Comparison of ENCODE assay signal across 25 cellular contexts in genomic region chr3:36695113-36695768, GRCh38.
DNase-seq lines count a peak whose midpoint lies in the region; ATAC-seq, FAIRE-seq and TF ChIP-seq lines count a peak whose summit lies in the region.
"Had no signal": no experiment of that assay in that cellular context is flagged by ENCODE, and none has a peak within 500 bp of the region (broad histone marks: within the 10 kb centered on the region; RNA-seq: fewer than 3 reads in every experiment).

No MANE protein-coding gene starts in this region.

- no peaks in the 10 kb centered on the region for H4K20me1 ChIP-seq in keratinocyte (ENCODE audit: control insufficient read depth, extremely low read depth, insufficient read depth, low read length)

- H2AFZ ChIP-seq in keratinocyte (ENCODE audit: control insufficient read depth, low read length): no peak overlapping the region
- H2AFZ ChIP-seq: GM23338 had no signal

- ATAC-seq in upper lobe of left lung (ENCODE audit: low FRiP score in 2 of 2) (peak; percentile 20 to 39), Right ventricle myocardium inferior (no peak), HG02973 (IDR thresholded peaks at IDR 0.05; ENCODE audit: unreplicated experiment) (no peak)
- ATAC-seq: GM12878, GM23338 had no signal

- TF ChIP-seq POLR2A in upper lobe of left lung (IDR thresholded peaks at IDR 0.05) (no peak), suprapubic skin (IDR thresholded peaks at IDR 0.05) (no peak)

- WGBS in upper lobe of left lung, 2 donors: 50 to 61% methylated on average over 3 of the region's 3 CpGs
- 61% methylated on average over 3 of the region's 3 CpGs for WGBS in suprapubic skin

- no peak for TF ChIP-seq EP300 in upper lobe of left lung (IDR thresholded peaks at IDR 0.05)
- no peak for TF ChIP-seq EP300 in suprapubic skin (IDR thresholded peaks at IDR 0.05)

- H3K9ac ChIP-seq in keratinocyte (ENCODE audit: control insufficient read depth, extremely low read depth, insufficient read depth, low read length): no peak overlapping the region

- no peaks in the 10 kb centered on the region for H3K9me1 ChIP-seq in keratinocyte (ENCODE audit: control insufficient read depth, extremely low read depth, insufficient read depth, low read length)

- H3K4me3 ChIP-seq in keratinocyte (ENCODE audit: control insufficient read depth in 2 of 3, extremely low read depth in 1 of 3, insufficient read depth in 2 of 3, low read depth in 1 of 3, low read length in 3 of 3): no peak overlapping the region
- no peak overlapping the region for H3K4me3 ChIP-seq in upper lobe of left lung
- no peak overlapping the region for H3K4me3 ChIP-seq in suprapubic skin
- H3K4me3 ChIP-seq: GM12878, GM23338, SJCRH30 had no signal

- DNase-seq in NCI-H226 (peak; percentile 6), epithelial cell of prostate (ENCODE audit: low read depth, low spot score) (no peak), keratinocyte (ENCODE audit: low read depth, low spot score) (no peak), upper lobe of left lung (peak in 1 of 2 donors; percentile 47), Right ventricle myocardium inferior (ENCODE audit: missing footprints) (no peak), suprapubic skin (ENCODE audit: low spot score in 2 of 2) (no peak)
- no peak for DNase-seq in activated CD8-positive, alpha-beta memory T cell treated with anti-CD3 and anti-CD28 coated beads for 24 hours
- DNase-seq: C1 segment of cervical spinal cord; CD4-positive, alpha-beta memory T cell; COR-L47; DMS79; GDM1; H9; NCI-H1105; NCI-H1436 treated with DMSO at 0.1 percent for 48 hours; NCI-H187 treated with DMSO at 0.1 percent for 48 hours; NCI-H2171 treated with DMSO at 0.1 percent for 48 hours; NCI-H446; NCI-H524 treated with DMSO at 0.1 percent for 48 hours; NCI-H774; SJCRH30 had no signal

- H3K79me2 ChIP-seq in keratinocyte (ENCODE audit: control insufficient read depth, insufficient read depth, low read length): no peaks in the 10 kb centered on the region

- H3K27me3 ChIP-seq in keratinocyte (ENCODE audit: control insufficient read depth, extremely low read depth, insufficient read depth, low read length) (no peaks in the 10 kb centered on the region), upper lobe of left lung (no peaks in the 10 kb centered on the region), suprapubic skin (no peaks in the 10 kb centered on the region)
- H3K27me3 ChIP-seq: SJCRH30 had no signal

- H3K4me2 ChIP-seq in keratinocyte (ENCODE audit: control insufficient read depth, extremely low read depth, insufficient read depth, low read depth, low read length): peak overlapping the region; percentile 30
- H3K4me2 ChIP-seq: GM23338 had no signal

- H3K36me3 ChIP-seq in keratinocyte (ENCODE audit: control insufficient read depth in 2 of 2, extremely low read depth in 1 of 2, insufficient read depth in 2 of 2, low read length in 2 of 2) (no peaks in the 10 kb centered on the region), upper lobe of left lung (no peaks in the 10 kb centered on the region), suprapubic skin (no peaks in the 10 kb centered on the region)
- H3K36me3 ChIP-seq: SJCRH30 had no signal

- H3K27ac ChIP-seq in epithelial cell of prostate: peak overlapping the region; percentile 87
- peak overlapping the region; percentile 34 for H3K27ac ChIP-seq in keratinocyte (ENCODE audit: control insufficient read depth, insufficient read depth, low read length)
- no peak overlapping the region for H3K27ac ChIP-seq in upper lobe of left lung
- H3K27ac ChIP-seq in suprapubic skin: no peak overlapping the region
- H3K27ac ChIP-seq: HL-60, SJCRH30 had no signal

- no peaks in the 10 kb centered on the region for H3K9me3 ChIP-seq in keratinocyte (ENCODE audit: control insufficient read depth, low read depth, low read length)
- H3K9me3 ChIP-seq in upper lobe of left lung: peaks cover 0 to 8% (median 0%) of the 10 kb centered on the region in 4 donors
- no peaks in the 10 kb centered on the region for H3K9me3 ChIP-seq in suprapubic skin
- H3K9me3 ChIP-seq: SJCRH30 had no signal

- dilution Hi-C loops in keratinocyte (cut with MboI; ENCODE audit: extremely low pct_ligation_motif_present, low sequenced_read_pairs): loop anchor here (25.0 kb wide), 2 partner anchors 108 to 733 kb away; no protein-coding TSS in a partner anchor

- TF ChIP-seq CTCF in keratinocyte (optimal IDR thresholded peaks at IDR 0.05 in 1 of 3, IDR thresholded peaks at IDR 0.05 in 1 of 3, conservative IDR thresholded peaks at IDR 0.05 in 1 of 3; ENCODE audit: extremely low read depth in 1 of 3, insufficient read depth in 2 of 3, low read length in 3 of 3): no peak
- no peak for TF ChIP-seq CTCF in upper lobe of left lung (IDR thresholded peaks at IDR 0.05)
- no peak for TF ChIP-seq CTCF in suprapubic skin (IDR thresholded peaks at IDR 0.05)

- no peak for FAIRE-seq in keratinocyte (lab: Jason Lieb, UNC)
- FAIRE-seq: GM12878 had no signal

- intact Hi-C loops in Right ventricle myocardium inferior (cut with DNase I): no loop called here

- H3K4me1 ChIP-seq in keratinocyte (ENCODE audit: control insufficient read depth, extremely low read depth, insufficient read depth, low read length) (peaks cover 15% of the 10 kb centered on the region), upper lobe of left lung (no peaks in the 10 kb centered on the region), suprapubic skin (no peaks in the 10 kb centered on the region)
- H3K4me1 ChIP-seq: SJCRH30 had no signal

Comparison
In these comparisons a context has a peak if more than half of its experiments do, and no peak if none do; other contexts are left out.
1. H3K27ac ChIP-seq: peak in epithelial cell of prostate (single experiment) and keratinocyte (single experiment); none in upper lobe of left lung (0 of 4) and suprapubic skin (single experiment).
2. ATAC-seq: peak in upper lobe of left lung (2 of 2); none in Right ventricle myocardium inferior (single experiment) and HG02973 (single experiment).